ENCODE assay signal across 13 cellular contexts in genomic region chr1:162381383-162381782, GRCh38. TPM values are rescaled to one million over a fixed set of nuclear protein-coding genes. Genes with fewer than 3 reads are reported as not detected.
DNase-seq lines count a peak whose midpoint lies in the region; ATAC-seq and TF ChIP-seq lines count a peak whose summit lies in the region.
"Had no signal": no experiment of that assay in that cellular context is flagged by ENCODE, and none has a peak within 500 bp of the region (broad histone marks: within the 10 kb centered on the region; RNA-seq: fewer than 3 reads in every experiment).

Gene C1orf226 (plus strand): TSS chr1:162381728. CDS start chr1:162381902, 174 bp downstream.

- H3K4me1 ChIP-seq in stomach = peaks cover 0 to 9% (median 3%) of the 10 kb centered on the region in 4 donors
- H3K4me1 ChIP-seq: SJCRH30 had no signal

- TF ChIP-seq CTCF in MCF 10A (IDR thresholded peaks at IDR 0.05; ENCODE audit: unreplicated experiment) (no peak), stomach (IDR thresholded peaks at IDR 0.05) (no peak)

- 30 to 77% (median 48%) methylated on average over 3 of the region's 3 CpGs for WGBS in stomach, 5 donors

- H3K27me3 ChIP-seq in H7 (ENCODE audit: control insufficient read depth, insufficient read depth, low read length) (no peaks in the 10 kb centered on the region), stomach (no peaks in the 10 kb centered on the region)
- H3K27me3 ChIP-seq: BLaER1 treated with 17β-estradiol and CSF1 and Interleukin-3, amounts not matched to agents 10 nM and 100 nM; ovary; SJCRH30 had no signal

- peak; percentile 5 for DNase-seq in H7
- peak; percentile 95 for DNase-seq in MCF 10A (ENCODE audit: unreplicated experiment)
- DNase-seq in left colon = peak; percentile 43 to 63
- no peak for DNase-seq in stomach
- no peak for DNase-seq in activated CD4-positive, alpha-beta T cell treated with anti-CD3 and anti-CD28 coated beads for 36 hours
- DNase-seq in mesenteric fat pad (ENCODE audit: low spot score) = no peak
- DNase-seq in occipital lobe (lab: John Stamatoyannopoulos, UW) = no peak
- DNase-seq: activated CD4-positive, alpha-beta memory T cell treated with anti-CD3 and anti-CD28 coated beads for 36 hours; ovary; SJCRH30 had no signal

- BruUV-seq in MCF 10A (replicated peaks; lab: Mats Ljungman, UMichigan) = no TSS peak

- no peaks in the 10 kb centered on the region for H3K36me3 Mint-ChIP-seq in MCF 10A (ENCODE audit: insufficient read depth, unreplicated experiment)
- no peaks in the 10 kb centered on the region for H3K36me3 Mint-ChIP-seq in activated CD4-positive, alpha-beta T cell treated with anti-CD3 and anti-CD28 coated beads for 36 hours (ENCODE audit: low read depth)
- H3K36me3 Mint-ChIP-seq: activated CD4-positive, alpha-beta memory T cell treated with anti-CD3 and anti-CD28 coated beads for 36 hours; memory B cell had no signal

- TF ChIP-seq POLR2A in stomach (IDR thresholded peaks at IDR 0.05) = no peak

- no peaks in the 10 kb centered on the region for H3K9me3 ChIP-seq in stomach
- H3K9me3 ChIP-seq: BLaER1 treated with 17β-estradiol and CSF1 and Interleukin-3, amounts not matched to agents 10 nM and 100 nM; ovary; SJCRH30 had no signal

- TF ChIP-seq EP300 in stomach (IDR thresholded peaks at IDR 0.05) = no peak

- H3K27me3 Mint-ChIP-seq in MCF 10A (ENCODE audit: insufficient read depth, unreplicated experiment) = no peaks in the 10 kb centered on the region
- H3K27me3 Mint-ChIP-seq in activated CD4-positive, alpha-beta T cell treated with anti-CD3 and anti-CD28 coated beads for 36 hours = no peaks in the 10 kb centered on the region
- H3K27me3 Mint-ChIP-seq: activated CD4-positive, alpha-beta memory T cell treated with anti-CD3 and anti-CD28 coated beads for 36 hours had no signal

- intact Hi-C loops in MCF 10A (cut with micrococcal nuclease) (loop anchor here (1.0 kb wide), 1 partner anchor 8 kb away; no protein-coding TSS in a partner anchor), left colon (cut with DNase I, micrococcal nuclease) (no loop called here), stomach (cut with DNase I; ENCODE audit: low total_unique reads) (no loop called here)
- intact Hi-C loops in activated CD4-positive, alpha-beta T cell treated with anti-CD3 and anti-CD28 coated beads for 36 hours (cut with DNase I, micrococcal nuclease) = no loop called here

- H3K36me3 ChIP-seq in H7 (replicated peaks; ENCODE audit: control insufficient read depth, insufficient read depth, low read length) = peaks cover 2% of the 10 kb centered on the region
- H3K36me3 ChIP-seq in stomach = peaks cover 0 to 43% (median 15%) of the 10 kb centered on the region in 4 donors
- H3K36me3 ChIP-seq: BLaER1 treated with 17β-estradiol and CSF1 and Interleukin-3, amounts not matched to agents 10 nM and 100 nM; ovary; SJCRH30 had no signal

- peak within 1 kb of the TSS; percentile 38 to 89 (median 74) for H3K27ac ChIP-seq in stomach
- H3K27ac ChIP-seq: BLaER1 treated with 17β-estradiol and CSF1 and Interleukin-3, amounts not matched to agents 10 nM and 100 nM; ovary; SJCRH30 had no signal

- H3K4me1 Mint-ChIP-seq in MCF 10A (ENCODE audit: insufficient read depth, unreplicated experiment) = peaks cover 50% of the 10 kb centered on the region
- H3K4me1 Mint-ChIP-seq in activated CD4-positive, alpha-beta T cell treated with anti-CD3 and anti-CD28 coated beads for 36 hours = no peaks in the 10 kb centered on the region
- H3K4me1 Mint-ChIP-seq: memory B cell had no signal

- no peaks in the 10 kb centered on the region for H3K9me3 Mint-ChIP-seq in MCF 10A (ENCODE audit: unreplicated experiment)
- H3K9me3 Mint-ChIP-seq in activated CD4-positive, alpha-beta T cell treated with anti-CD3 and anti-CD28 coated beads for 36 hours (ENCODE audit: low read depth) = no peaks in the 10 kb centered on the region
- H3K9me3 Mint-ChIP-seq: activated CD4-positive, alpha-beta memory T cell treated with anti-CD3 and anti-CD28 coated beads for 36 hours; memory B cell had no signal

- CTCF ChIA-PET in MCF 10A (lab: Yijun Ruan, JAX) = interaction anchor here (0.6 to 4.3 kb wide), 22 partner anchors 9 to 648 kb away, joined by 3 to 72 read pairs (median 3); no protein-coding TSS in a partner anchor
- CTCF ChIA-PET in activated CD4-positive, alpha-beta T cell treated with anti-CD3 and anti-CD28 coated beads for 36 hours (lab: Charles Lee) = interaction anchor here (1.2 to 1.4 kb wide), 2 partner anchors 8 to 10 kb away, joined by 3 to 5 read pairs; no protein-coding TSS in a partner anchor

- ATAC-seq in left colon = peak; percentile 92
- ATAC-seq in activated CD4-positive, alpha-beta T cell treated with anti-CD3 and anti-CD28 coated beads for 36 hours = no peak
- no peak for ATAC-seq in HG02852 (IDR thresholded peaks at IDR 0.05; ENCODE audit: unreplicated experiment)

- POLR2A ChIA-PET in MCF 10A (lab: Yijun Ruan, JAX) = interaction anchor here (0.6 to 3.7 kb wide), 25 partner anchors 8 to 428 kb away, joined by 3 to 77 read pairs (median 5); partner anchors contain the start of genes NOS1AP and UAP1
- POLR2A ChIA-PET in activated CD4-positive, alpha-beta T cell treated with anti-CD3 and anti-CD28 coated beads for 36 hours (lab: Charles Lee) = no interaction called here

- peak within 1 kb of the TSS; percentile 26 for H3K4me3 Mint-ChIP-seq in MCF 10A (ENCODE audit: unreplicated experiment)
- H3K4me3 Mint-ChIP-seq in activated CD4-positive, alpha-beta T cell treated with anti-CD3 and anti-CD28 coated beads for 36 hours = no peak within 1 kb of the TSS
- H3K4me3 Mint-ChIP-seq: activated CD4-positive, alpha-beta memory T cell treated with anti-CD3 and anti-CD28 coated beads for 36 hours; memory B cell had no signal

- peak within 1 kb of the TSS; percentile 89 for H3K27ac Mint-ChIP-seq in MCF 10A (ENCODE audit: low read depth, unreplicated experiment)
- no peak within 1 kb of the TSS for H3K27ac Mint-ChIP-seq in activated CD4-positive, alpha-beta T cell treated with anti-CD3 and anti-CD28 coated beads for 36 hours
- H3K27ac Mint-ChIP-seq: activated CD4-positive, alpha-beta memory T cell treated with anti-CD3 and anti-CD28 coated beads for 36 hours; memory B cell had no signal

- H3K4me3 ChIP-seq in H7 (ENCODE audit: insufficient read depth, low read depth, low read length) (no peak within 1 kb of the TSS), stomach (no peak within 1 kb of the TSS)
- H3K4me3 ChIP-seq: BLaER1 treated with 17β-estradiol and CSF1 and Interleukin-3, amounts not matched to agents 10 nM and 100 nM; ovary; SJCRH30 had no signal

RNA-seq across cellular contexts. Expression of gene C1orf226, which starts in this region (rescaled TPM):
- 9.3 and 13.4 TPM in 2 replicates for total RNA-seq in H7 (2014; rRNA removed; shearing (Covaris generic))
- total RNA-seq in MCF 10A (2022) = 3.1 and 3.3 TPM in 2 replicates
- 10 to 100 TPM; 24.2 to 44.1 TPM for total RNA-seq in left colon
- total RNA-seq in stomach = 10 to 100 TPM in 3 of 5 donors, 1 to 10 TPM in 2; 2.9 to 14.0 (median 13.2) TPM
- polyA plus RNA-seq in stomach = 1 to 10 TPM; 2.4 to 3.7 (median 2.7) TPM
- total RNA-seq in activated CD4-positive, alpha-beta T cell treated with anti-CD3 and anti-CD28 coated beads for 36 hours = under 1 TPM; 0.16 TPM
- 1.6 TPM for total RNA-seq in mesenteric fat pad
- total RNA-seq in occipital lobe = 1.1 TPM

Comparison
In these comparisons a context has a peak if more than half of its experiments do, and no peak if none do; other contexts are left out.
1. DNase-seq: peak in H7 (single experiment), MCF 10A (single experiment) and left colon (2 of 2); none in stomach (single experiment), activated CD4-positive, alpha-beta T cell treated with anti-CD3 and anti-CD28 coated beads for 36 hours (single experiment), mesenteric fat pad (single experiment) and occipital lobe (single experiment).